Comparison of ENCODE assay signal across 16 cellular contexts in genomic region chr2:239052720-239053665, GRCh38.
"Had no signal": no experiment of that assay in that cellular context is flagged by ENCODE, and none has a peak within 500 bp of the region (broad histone marks: within the 10 kb centered on the region; RNA-seq: fewer than 3 reads in every experiment).

No MANE protein-coding gene starts in this region.

- H3K4me3 ChIP-seq: lower lobe of right lung had no signal

- H3K4me1 ChIP-seq: lower lobe of right lung had no signal

- H3K27ac ChIP-seq: lower lobe of right lung had no signal

- H3K27ac Mint-ChIP-seq: activated CD4-positive, alpha-beta memory T cell treated with anti-CD3 and anti-CD28 coated beads, Interleukin-2, amount 10 ng/mL, durations not matched to agents 7 days and 5 days; activated CD4-positive, alpha-beta T cell treated with anti-CD3 and anti-CD28 coated beads, Interleukin-2, amount 10 ng/mL, durations not matched to agents 24 days and 14 days; activated naive CD8-positive, alpha-beta T cell treated with anti-CD3 and anti-CD28 coated beads, Interleukin-2, amount 10 ng/mL, durations not matched to agents 7 days and 5 days; dendritic cell treated with granulocyte-macrophage colony-stimulating factor and Interleukin-4, amounts not matched to agents 40 ng/mL and 50 ng/mL, for 4 days had no signal

- H3K9me3 Mint-ChIP-seq: activated CD4-positive, alpha-beta memory T cell treated with anti-CD3 and anti-CD28 coated beads, Interleukin-2, amount 10 ng/mL, durations not matched to agents 7 days and 5 days; activated CD4-positive, alpha-beta T cell treated with anti-CD3 and anti-CD28 coated beads, Interleukin-2, amount 10 ng/mL, durations not matched to agents 24 days and 14 days; activated naive CD8-positive, alpha-beta T cell treated with anti-CD3 and anti-CD28 coated beads, Interleukin-2, amount 10 ng/mL, durations not matched to agents 7 days and 5 days; dendritic cell treated with granulocyte-macrophage colony-stimulating factor and Interleukin-4, amounts not matched to agents 40 ng/mL and 50 ng/mL, for 4 days; neural crest cell had no signal

- H3K4me1 Mint-ChIP-seq: activated CD4-positive, alpha-beta T cell treated with anti-CD3 and anti-CD28 coated beads, Interleukin-2, amount 10 ng/mL, durations not matched to agents 24 days and 14 days; activated naive CD8-positive, alpha-beta T cell treated with anti-CD3 and anti-CD28 coated beads, Interleukin-2, amount 10 ng/mL, durations not matched to agents 7 days and 5 days had no signal

- H3K27me3 Mint-ChIP-seq: activated CD4-positive, alpha-beta memory T cell treated with anti-CD3 and anti-CD28 coated beads, Interleukin-2, amount 10 ng/mL, durations not matched to agents 7 days and 5 days; activated CD4-positive, alpha-beta T cell treated with anti-CD3 and anti-CD28 coated beads, Interleukin-2, amount 10 ng/mL, durations not matched to agents 24 days and 14 days; activated naive CD8-positive, alpha-beta T cell treated with anti-CD3 and anti-CD28 coated beads, Interleukin-2, amount 10 ng/mL, durations not matched to agents 7 days and 5 days; dendritic cell treated with granulocyte-macrophage colony-stimulating factor and Interleukin-4, amounts not matched to agents 40 ng/mL and 50 ng/mL, for 4 days; naive thymus-derived CD4-positive, alpha-beta T cell had no signal

- DNase-seq: activated CD4-positive, alpha-beta memory T cell treated with anti-CD3 and anti-CD28 coated beads, Interleukin-2, amount 10 ng/mL, durations not matched to agents 7 days and 5 days; activated CD4-positive, alpha-beta T cell treated with anti-CD3 and anti-CD28 coated beads, Interleukin-2, amount 10 ng/mL, durations not matched to agents 24 days and 14 days; activated gamma-delta T cell treated with Interleukin-2 at 50 U/mL for 16 hours; activated naive CD8-positive, alpha-beta T cell treated with anti-CD3 and anti-CD28 coated beads, Interleukin-2, amount 10 ng/mL, durations not matched to agents 7 days and 5 days; activated T-cell treated with anti-CD3 and anti-CD28 coated beads, Interleukin-2, amount 50 U/mL, for 1 hour; amygdala; effector CD4-positive, alpha-beta T cell; foreskin fibroblast; lower lobe of right lung; mesendoderm; naive thymus-derived CD4-positive, alpha-beta T cell; stimulated activated CD4-positive, alpha-beta T cell treated with anti-CD3 and anti-CD28 coated beads, Interleukin-4, amount 100 ng/mL, for 24 hours; stimulated activated naive CD8-positive, alpha-beta T cell treated with anti-CD3 and anti-CD28 coated beads, Interleukin-15, Interleukin-2, amounts not matched to agents 100 U/mL and 50 U/mL, for 24 hours; T-helper 2 cell had no signal

- H3K4me3 Mint-ChIP-seq: activated CD4-positive, alpha-beta memory T cell treated with anti-CD3 and anti-CD28 coated beads, Interleukin-2, amount 10 ng/mL, durations not matched to agents 7 days and 5 days; activated CD4-positive, alpha-beta T cell treated with anti-CD3 and anti-CD28 coated beads, Interleukin-2, amount 10 ng/mL, durations not matched to agents 24 days and 14 days; activated naive CD8-positive, alpha-beta T cell treated with anti-CD3 and anti-CD28 coated beads, Interleukin-2, amount 10 ng/mL, durations not matched to agents 7 days and 5 days; dendritic cell treated with granulocyte-macrophage colony-stimulating factor and Interleukin-4, amounts not matched to agents 40 ng/mL and 50 ng/mL, for 4 days; naive thymus-derived CD4-positive, alpha-beta T cell; neural crest cell had no signal
